ENCODE assay signal across 27 cellular contexts in genomic region chr2:196266351-196266750, GRCh38.
A peak's percentile ranks its signal among the peaks of the same experiment; 100 is the strongest.
DNase-seq lines count a peak whose midpoint lies in the region; ATAC-seq and TF ChIP-seq lines count a peak whose summit lies in the region.
"Had no signal": no experiment of that assay in that cellular context is flagged by ENCODE, and none has a peak within 500 bp of the region (broad histone marks: within the 10 kb centered on the region; RNA-seq: fewer than 3 reads in every experiment).

No MANE protein-coding gene starts in this region.

- no peaks in the 10 kb centered on the region for H3K27me3 ChIP-seq in CD4-positive, alpha-beta T cell (ENCODE audit: control insufficient read depth, insufficient read depth, low read length)
- H3K27me3 ChIP-seq in neutrophil: no peaks in the 10 kb centered on the region
- H3K27me3 ChIP-seq: breast epithelium, neural progenitor cell, right lobe of liver, testis had no signal

- H3K36me3 Mint-ChIP-seq in CD4-positive, alpha-beta T cell (ENCODE audit: low read depth): no peaks in the 10 kb centered on the region
- H3K36me3 Mint-ChIP-seq in activated T-helper 17 cell treated with anti-CD3 and anti-CD28 coated beads, Interleukin-2, amount 50 U/mL, for 72 hours (ENCODE audit: low read depth): no peaks in the 10 kb centered on the region
- H3K36me3 Mint-ChIP-seq in activated T-helper 1 cell treated with anti-CD3 and anti-CD28 coated beads, Interleukin-12 subunit alpha, Interleukin-12 subunit beta, Interleukin-2, Interleukin-4 antibody, amounts not matched to agents 30 ng/mL and 10 ng/mL and 1 ng/mL, durations not matched to agents 14 hours and 24 hours and 36 hours (ENCODE audit: low read depth): peaks cover 7% of the 10 kb centered on the region
- H3K36me3 Mint-ChIP-seq: stimulated activated naive B cell treated with anti-CD40 and anti-IgM and Interleukin-4, amounts not matched to agents 10 μg/mL and 1 μg/mL and 100 μg/mL, for 72 hours had no signal

- DNase-seq in CD4-positive, alpha-beta T cell: no peak
- no peak for DNase-seq in activated T-helper 1 cell treated with anti-CD3 and anti-CD28 coated beads, Interleukin-12 subunit alpha, Interleukin-12 subunit beta, Interleukin-2, Interleukin-4 antibody, amounts not matched to agents 30 ng/mL and 10 ng/mL and 1 ng/mL, durations not matched to agents 14 hours and 24 hours and 36 hours (ENCODE audit: low spot score)
- DNase-seq in MV-4-11 (lab: John Stamatoyannopoulos, UW): no peak
- DNase-seq: activated CD4-positive, alpha-beta T cell treated with anti-CD3 and anti-CD28 coated beads, Interleukin-2, amount 10 ng/mL, durations not matched to agents 24 days and 14 days; activated CD8-positive, alpha-beta memory T cell treated with anti-CD3 and anti-CD28 coated beads, Interleukin-2, amount 10 ng/mL, durations not matched to agents 7 days and 5 days; activated naive CD4-positive, alpha-beta T cell treated with anti-CD3 and anti-CD28 coated beads, Interleukin-2, amount 10 ng/mL, durations not matched to agents 7 days and 5 days; activated T-cell treated with anti-CD3 and anti-CD28 coated beads, Interleukin-2, amount 50 U/mL, for 72 hours; amniotic stem cell; effector CD4-positive, alpha-beta T cell; foreskin melanocyte; GF-D8; NCI-H1092 treated with DMSO at 0.1 percent for 48 hours; NCI-H187; NCI-H2171; NCI-H526; right lobe of liver; stimulated activated CD4-positive, alpha-beta T cell treated with anti-CD3 and anti-CD28 coated beads, Interleukin-4, amount 100 ng/mL, for 24 hours; stimulated activated naive B cell treated with anti-CD40 and anti-IgM and Interleukin-4, amounts not matched to agents 10 μg/mL and 1 μg/mL and 100 μg/mL, for 72 hours; testis had no signal

- no peak overlapping the region for H3K27ac ChIP-seq in CD4-positive, alpha-beta T cell (ENCODE audit: low read depth, low read length)
- H3K27ac ChIP-seq in KOPT-K1 (ENCODE audit: low read depth, low read length, poor library complexity, severe bottlenecking) (peak overlapping the region; percentile 71), neutrophil (peak overlapping the region; percentile 97)
- H3K27ac ChIP-seq: breast epithelium, neural progenitor cell, right lobe of liver, testis had no signal

- no peaks in the 10 kb centered on the region for H3K27me3 Mint-ChIP-seq in CD4-positive, alpha-beta T cell
- no peaks in the 10 kb centered on the region for H3K27me3 Mint-ChIP-seq in activated T-helper 17 cell treated with anti-CD3 and anti-CD28 coated beads, Interleukin-2, amount 50 U/mL, for 72 hours
- no peaks in the 10 kb centered on the region for H3K27me3 Mint-ChIP-seq in activated T-helper 1 cell treated with anti-CD3 and anti-CD28 coated beads, Interleukin-12 subunit alpha, Interleukin-12 subunit beta, Interleukin-2, Interleukin-4 antibody, amounts not matched to agents 30 ng/mL and 10 ng/mL and 1 ng/mL, durations not matched to agents 14 hours and 24 hours and 36 hours (ENCODE audit: insufficient read depth)
- H3K27me3 Mint-ChIP-seq: activated CD4-positive, alpha-beta T cell treated with anti-CD3 and anti-CD28 coated beads, Interleukin-2, amount 10 ng/mL, durations not matched to agents 24 days and 14 days; activated CD8-positive, alpha-beta memory T cell treated with anti-CD3 and anti-CD28 coated beads, Interleukin-2, amount 10 ng/mL, durations not matched to agents 7 days and 5 days; activated naive CD4-positive, alpha-beta T cell treated with anti-CD3 and anti-CD28 coated beads, Interleukin-2, amount 10 ng/mL, durations not matched to agents 7 days and 5 days; progenitor cell of endocrine pancreas; stimulated activated naive B cell treated with anti-CD40 and anti-IgM and Interleukin-4, amounts not matched to agents 10 μg/mL and 1 μg/mL and 100 μg/mL, for 72 hours had no signal

- H3K27ac Mint-ChIP-seq in CD4-positive, alpha-beta T cell: peak overlapping the region; percentile 52
- H3K27ac Mint-ChIP-seq in activated T-helper 17 cell treated with anti-CD3 and anti-CD28 coated beads, Interleukin-2, amount 50 U/mL, for 72 hours: no peak overlapping the region
- H3K27ac Mint-ChIP-seq in activated T-helper 1 cell treated with anti-CD3 and anti-CD28 coated beads, Interleukin-12 subunit alpha, Interleukin-12 subunit beta, Interleukin-2, Interleukin-4 antibody, amounts not matched to agents 30 ng/mL and 10 ng/mL and 1 ng/mL, durations not matched to agents 14 hours and 24 hours and 36 hours: no peak overlapping the region
- H3K27ac Mint-ChIP-seq: activated CD4-positive, alpha-beta T cell treated with anti-CD3 and anti-CD28 coated beads, Interleukin-2, amount 10 ng/mL, durations not matched to agents 24 days and 14 days; activated naive CD4-positive, alpha-beta T cell treated with anti-CD3 and anti-CD28 coated beads, Interleukin-2, amount 10 ng/mL, durations not matched to agents 7 days and 5 days; activated T-cell treated with anti-CD3 and anti-CD28 coated beads, Interleukin-2, amount 50 U/mL, for 72 hours; neural progenitor cell; progenitor cell of endocrine pancreas had no signal

- intact Hi-C loops in CD4-positive, alpha-beta T cell (cut with DNase I, micrococcal nuclease): loop anchor here (2.0 to 5.0 kb wide), 2 partner anchors 32 to 34 kb away; no protein-coding TSS in a partner anchor
- intact Hi-C loops in activated T-helper 1 cell treated with anti-CD3 and anti-CD28 coated beads, Interleukin-12 subunit alpha, Interleukin-12 subunit beta, Interleukin-2, Interleukin-4 antibody, amounts not matched to agents 30 ng/mL and 10 ng/mL and 1 ng/mL, durations not matched to agents 14 hours and 24 hours and 36 hours (cut with micrococcal nuclease): loop anchor here (10.0 kb wide), 2 partner anchors 658 to 1802 kb away; partner anchors contain the start of gene PGAP1

- peaks cover 57% of the 10 kb centered on the region in 2 experiments for H3K4me1 ChIP-seq in neutrophil (ENCODE audit: control insufficient read depth in 1 of 2, insufficient read depth in 1 of 2, low read depth in 1 of 2, low read length in 1 of 2)
- H3K4me1 ChIP-seq: neural progenitor cell had no signal

- no peak for TF ChIP-seq CTCF in CD4-positive, alpha-beta T cell (IDR thresholded peaks at IDR 0.05)
- no peak for TF ChIP-seq CTCF in neutrophil (IDR thresholded peaks at IDR 0.05)

- H3K36me3 ChIP-seq in KOPT-K1 (ENCODE audit: insufficient read depth, low read length) (no peaks in the 10 kb centered on the region), neutrophil (no peaks in the 10 kb centered on the region)
- H3K36me3 ChIP-seq: breast epithelium, neural progenitor cell, right lobe of liver had no signal

- no peaks in the 10 kb centered on the region for H3K9me3 Mint-ChIP-seq in CD4-positive, alpha-beta T cell
- no peaks in the 10 kb centered on the region for H3K9me3 Mint-ChIP-seq in activated T-helper 17 cell treated with anti-CD3 and anti-CD28 coated beads, Interleukin-2, amount 50 U/mL, for 72 hours
- no peaks in the 10 kb centered on the region for H3K9me3 Mint-ChIP-seq in activated T-helper 1 cell treated with anti-CD3 and anti-CD28 coated beads, Interleukin-12 subunit alpha, Interleukin-12 subunit beta, Interleukin-2, Interleukin-4 antibody, amounts not matched to agents 30 ng/mL and 10 ng/mL and 1 ng/mL, durations not matched to agents 14 hours and 24 hours and 36 hours
- H3K9me3 Mint-ChIP-seq: activated CD4-positive, alpha-beta T cell treated with anti-CD3 and anti-CD28 coated beads, Interleukin-2, amount 10 ng/mL, durations not matched to agents 24 days and 14 days; activated naive CD4-positive, alpha-beta T cell treated with anti-CD3 and anti-CD28 coated beads, Interleukin-2, amount 10 ng/mL, durations not matched to agents 7 days and 5 days; activated T-cell treated with anti-CD3 and anti-CD28 coated beads, Interleukin-2, amount 50 U/mL, for 72 hours; neural progenitor cell; stimulated activated naive B cell treated with anti-CD40 and anti-IgM and Interleukin-4, amounts not matched to agents 10 μg/mL and 1 μg/mL and 100 μg/mL, for 72 hours had no signal

- no peaks in the 10 kb centered on the region for H3K9me3 ChIP-seq in CD4-positive, alpha-beta T cell (ENCODE audit: control insufficient read depth, low read length)
- H3K9me3 ChIP-seq in KOPT-K1 (ENCODE audit: insufficient read depth, low read length, poor library complexity, severe bottlenecking) (no peaks in the 10 kb centered on the region), neutrophil (no peaks in the 10 kb centered on the region)
- H3K9me3 ChIP-seq: breast epithelium, right lobe of liver, testis had no signal

- H3K4me1 Mint-ChIP-seq in CD4-positive, alpha-beta T cell (ENCODE audit: low read depth): peaks cover 80% of the 10 kb centered on the region
- H3K4me1 Mint-ChIP-seq in activated T-helper 17 cell treated with anti-CD3 and anti-CD28 coated beads, Interleukin-2, amount 50 U/mL, for 72 hours: peaks cover 59% of the 10 kb centered on the region
- H3K4me1 Mint-ChIP-seq in activated T-helper 1 cell treated with anti-CD3 and anti-CD28 coated beads, Interleukin-12 subunit alpha, Interleukin-12 subunit beta, Interleukin-2, Interleukin-4 antibody, amounts not matched to agents 30 ng/mL and 10 ng/mL and 1 ng/mL, durations not matched to agents 14 hours and 24 hours and 36 hours (ENCODE audit: low read depth): peaks cover 71% of the 10 kb centered on the region
- H3K4me1 Mint-ChIP-seq: neural progenitor cell had no signal

- no peak for ATAC-seq in CD4-positive, alpha-beta T cell (ENCODE audit: poor library complexity)
- ATAC-seq in activated T-helper 17 cell treated with anti-CD3 and anti-CD28 coated beads, Interleukin-2, amount 50 U/mL, for 72 hours (replicated peaks): no peak
- ATAC-seq in HG03108 (IDR thresholded peaks at IDR 0.05; ENCODE audit: unreplicated experiment): no peak
- ATAC-seq: activated CD8-positive, alpha-beta memory T cell treated with anti-CD3 and anti-CD28 coated beads, Interleukin-2, amount 10 ng/mL, durations not matched to agents 7 days and 5 days; activated T-cell treated with anti-CD3 and anti-CD28 coated beads, Interleukin-2, amount 50 U/mL, for 72 hours; esophagus mucosa; stimulated activated naive B cell treated with anti-CD40 and anti-IgM and Interleukin-4, amounts not matched to agents 10 μg/mL and 1 μg/mL and 100 μg/mL, for 72 hours had no signal

- POLR2A ChIA-PET in CD4-positive, alpha-beta T cell (lab: Charles Lee): interaction anchor here (0.6 to 3.0 kb wide), 10 partner anchors 26 to 672 kb away, joined by 3 to 20 read pairs (median 4); partner anchors contain the start of gene STK17B

- CTCF ChIA-PET in CD4-positive, alpha-beta T cell (lab: Charles Lee): interaction anchor here (1.5 kb wide), 1 partner anchor 96 kb away, joined by 6 read pairs; the partner anchor contains the start of gene STK17B

- no peak overlapping the region for H3K4me3 Mint-ChIP-seq in CD4-positive, alpha-beta T cell
- peak overlapping the region; percentile 77 for H3K4me3 Mint-ChIP-seq in activated T-helper 17 cell treated with anti-CD3 and anti-CD28 coated beads, Interleukin-2, amount 50 U/mL, for 72 hours
- no peak overlapping the region for H3K4me3 Mint-ChIP-seq in activated T-helper 1 cell treated with anti-CD3 and anti-CD28 coated beads, Interleukin-12 subunit alpha, Interleukin-12 subunit beta, Interleukin-2, Interleukin-4 antibody, amounts not matched to agents 30 ng/mL and 10 ng/mL and 1 ng/mL, durations not matched to agents 14 hours and 24 hours and 36 hours
- H3K4me3 Mint-ChIP-seq: activated CD4-positive, alpha-beta T cell treated with anti-CD3 and anti-CD28 coated beads, Interleukin-2, amount 10 ng/mL, durations not matched to agents 24 days and 14 days; activated CD8-positive, alpha-beta memory T cell treated with anti-CD3 and anti-CD28 coated beads, Interleukin-2, amount 10 ng/mL, durations not matched to agents 7 days and 5 days; activated naive CD4-positive, alpha-beta T cell treated with anti-CD3 and anti-CD28 coated beads, Interleukin-2, amount 10 ng/mL, durations not matched to agents 7 days and 5 days; neural progenitor cell; stimulated activated naive B cell treated with anti-CD40 and anti-IgM and Interleukin-4, amounts not matched to agents 10 μg/mL and 1 μg/mL and 100 μg/mL, for 72 hours had no signal

- no peak overlapping the region for H3K4me3 ChIP-seq in neutrophil (ENCODE audit: low read depth in 1 of 2, low read length in 1 of 2)
- H3K4me3 ChIP-seq: breast epithelium, neural progenitor cell, right lobe of liver, testis had no signal
